ENCODE assay signal across 34 cellular contexts in genomic region chr6:71558974-71559373, GRCh38.
"Had no signal": no experiment of that assay in that cellular context is flagged by ENCODE, and none has a peak within 500 bp of the region (broad histone marks: within the 10 kb centered on the region; RNA-seq: fewer than 3 reads in every experiment).

No MANE protein-coding gene starts in this region.

- DNase-seq: Karpas-422, Kasumi-1, MG63, MM.1S, MV-4-11, NCI-H1048, NCI-H1092, NCI-H1092 treated with DMSO at 0.1 percent for 48 hours, NCI-H1105, NCI-H1105 treated with DMSO at 0.1 percent for 48 hours, NCI-H1417, NCI-H1417 treated with DMSO at 0.1 percent for 48 hours, NCI-H1436, NCI-H1436 treated with DMSO at 0.1 percent for 48 hours, NCI-H146, NCI-H1694, NCI-H1694 treated with DMSO at 0.1 percent for 48 hours, NCI-H187, NCI-H187 treated with DMSO at 0.1 percent for 48 hours, NCI-H1930, NCI-H2029, NCI-H2029 treated with DMSO at 0.1 percent for 48 hours, NCI-H2081, NCI-H2081 treated with DMSO at 0.1 percent for 48 hours, NCI-H2107, NCI-H2171, NCI-H2171 treated with DMSO at 0.1 percent for 48 hours, NCI-H2227 treated with DMSO at 0.1 percent for 48 hours, NCI-H226, NCI-H345, NCI-H446, NCI-H446 treated with DMSO at 0.1 percent for 48 hours, NCI-H510A, NCI-H510A treated with DMSO at 0.1 percent for 48 hours had no signal

- H3K9me3 ChIP-seq: MG63 had no signal

- H3K36me3 ChIP-seq: MG63 had no signal

- H3K4me3 ChIP-seq: MG63 had no signal
